11 cellular contexts compared by ENCODE assay signal in genomic region chr15:59327942-59328341, GRCh38. TPM values are rescaled to one million over a fixed set of nuclear protein-coding genes. Genes with fewer than 3 reads are reported as not detected.
DNase-seq lines count a peak whose midpoint lies in the region; ATAC-seq and TF ChIP-seq lines count a peak whose summit lies in the region.
"Had no signal": no experiment of that assay in that cellular context is flagged by ENCODE, and none has a peak within 500 bp of the region (broad histone marks: within the 10 kb centered on the region; RNA-seq: fewer than 3 reads in every experiment).

No MANE protein-coding gene starts in this region.

- no peak overlapping the region for H3K27ac Mint-ChIP-seq in CD8-positive, alpha-beta T cell
- H3K27ac Mint-ChIP-seq in dendritic cell treated with granulocyte-macrophage colony-stimulating factor and Interleukin-4, amounts not matched to agents 40 ng/mL and 50 ng/mL, for 4 days, result peak overlapping the region; percentile 8
- no peak overlapping the region for H3K27ac Mint-ChIP-seq in WTC11
- H3K27ac Mint-ChIP-seq in nephron progenitor cell, result no peak overlapping the region

- no peak overlapping the region for H3K27ac ChIP-seq in CD8-positive, alpha-beta T cell (ENCODE audit: low read depth, low read length)

- H3K4me3 Mint-ChIP-seq in CD8-positive, alpha-beta T cell, result no peak overlapping the region
- H3K4me3 Mint-ChIP-seq in dendritic cell treated with granulocyte-macrophage colony-stimulating factor and Interleukin-4, amounts not matched to agents 40 ng/mL and 50 ng/mL, for 4 days, result no peak overlapping the region
- H3K4me3 Mint-ChIP-seq in WTC11, result no peak overlapping the region
- H3K4me3 Mint-ChIP-seq in nephron progenitor cell, result no peak overlapping the region

- no peaks in the 10 kb centered on the region for H3K36me3 ChIP-seq in CD8-positive, alpha-beta T cell (ENCODE audit: insufficient read depth, low read length)

- H3K27me3 ChIP-seq in CD8-positive, alpha-beta T cell (ENCODE audit: insufficient read depth, low read length), result no peaks in the 10 kb centered on the region

- H3K9me3 Mint-ChIP-seq in CD8-positive, alpha-beta T cell, result no peaks in the 10 kb centered on the region
- H3K9me3 Mint-ChIP-seq in dendritic cell treated with granulocyte-macrophage colony-stimulating factor and Interleukin-4, amounts not matched to agents 40 ng/mL and 50 ng/mL, for 4 days, result no peaks in the 10 kb centered on the region
- H3K9me3 Mint-ChIP-seq in WTC11 (no peaks in the 10 kb centered on the region), nephron progenitor cell (no peaks in the 10 kb centered on the region)

- peak in 2 of 7 experiments; percentile 13 to 49 for DNase-seq in CD8-positive, alpha-beta T cell
- DNase-seq in WTC11 (ENCODE audit: low spot score) (no peak), left ventricle myocardium superior (no peak), foreskin melanocyte (no peak), nephron progenitor cell (no peak)
- DNase-seq: anterior cingulate cortex, erythroblast, SHP77 treated with DMSO at 0.1 percent for 48 hours had no signal

- no peak overlapping the region for H3K4me3 ChIP-seq in CD8-positive, alpha-beta T cell (ENCODE audit: low read depth, low read length)

- peak; percentile 31 for ATAC-seq in CD8-positive, alpha-beta T cell
- ATAC-seq in GM19043 (IDR thresholded peaks at IDR 0.05; ENCODE audit: low read depth, unreplicated experiment) (peak; percentile 46), HG03175 (IDR thresholded peaks at IDR 0.05; ENCODE audit: unreplicated experiment) (peak; percentile 86), WTC11 (no peak), left ventricle myocardium superior (no peak)

- H3K36me3 Mint-ChIP-seq in CD8-positive, alpha-beta T cell, result no peaks in the 10 kb centered on the region
- H3K36me3 Mint-ChIP-seq in dendritic cell treated with granulocyte-macrophage colony-stimulating factor and Interleukin-4, amounts not matched to agents 40 ng/mL and 50 ng/mL, for 4 days (ENCODE audit: low read depth), result peaks cover 12% of the 10 kb centered on the region
- H3K36me3 Mint-ChIP-seq in WTC11 (no peaks in the 10 kb centered on the region), nephron progenitor cell (ENCODE audit: low read depth) (no peaks in the 10 kb centered on the region)

- no peaks in the 10 kb centered on the region for H3K9me3 ChIP-seq in CD8-positive, alpha-beta T cell (ENCODE audit: low read length)

- intact Hi-C loops in CD8-positive, alpha-beta T cell (cut with DNase I, micrococcal nuclease), result no loop called here
- intact Hi-C loops in dendritic cell treated with granulocyte-macrophage colony-stimulating factor and Interleukin-4, amounts not matched to agents 40 ng/mL and 50 ng/mL, for 4 days (cut with micrococcal nuclease), result no loop called here
- intact Hi-C loops in left ventricle myocardium superior (cut with micrococcal nuclease), result no loop called here

- peaks cover 5% of the 10 kb centered on the region for H3K27me3 Mint-ChIP-seq in CD8-positive, alpha-beta T cell (ENCODE audit: low read depth)
- H3K27me3 Mint-ChIP-seq in dendritic cell treated with granulocyte-macrophage colony-stimulating factor and Interleukin-4, amounts not matched to agents 40 ng/mL and 50 ng/mL, for 4 days, result no peaks in the 10 kb centered on the region
- no peaks in the 10 kb centered on the region for H3K27me3 Mint-ChIP-seq in WTC11 (ENCODE audit: low read depth)
- H3K27me3 Mint-ChIP-seq in nephron progenitor cell (ENCODE audit: low read depth, poor library complexity), result peaks cover 3% of the 10 kb centered on the region

- TF ChIP-seq CTCF in CD8-positive, alpha-beta T cell (IDR thresholded peaks at IDR 0.05), result no peak
- TF ChIP-seq CTCF in WTC11 (IDR thresholded peaks at IDR 0.05) (no peak), nephron progenitor cell (IDR thresholded peaks at IDR 0.05) (no peak)

- CTCF ChIA-PET in CD8-positive, alpha-beta T cell (lab: Charles Lee), result interaction anchor here (1.3 kb wide), 1 partner anchor 33 kb away, joined by 4 read pairs; no protein-coding TSS in a partner anchor
- CTCF ChIA-PET in WTC11 (lab: Charles Lee), result no interaction called here

- POLR2A ChIA-PET in CD8-positive, alpha-beta T cell (lab: Charles Lee), result no interaction called here
- POLR2A ChIA-PET in WTC11 (lab: Charles Lee), result no interaction called here

- H3K4me1 ChIP-seq in CD8-positive, alpha-beta T cell (ENCODE audit: insufficient read depth, low read length), result no peaks in the 10 kb centered on the region

- peaks cover 6% of the 10 kb centered on the region for H3K4me1 Mint-ChIP-seq in CD8-positive, alpha-beta T cell (ENCODE audit: low read depth)
- peaks cover 69% of the 10 kb centered on the region for H3K4me1 Mint-ChIP-seq in dendritic cell treated with granulocyte-macrophage colony-stimulating factor and Interleukin-4, amounts not matched to agents 40 ng/mL and 50 ng/mL, for 4 days (ENCODE audit: low read depth)
- H3K4me1 Mint-ChIP-seq in WTC11, result peaks cover 60% of the 10 kb centered on the region
- peaks cover 33% of the 10 kb centered on the region for H3K4me1 Mint-ChIP-seq in nephron progenitor cell

TF ChIP-seq in WTC11, 78 proteins besides CTCF, POLR2A, EP300 and RAD21 (continues in another document):
- no peak for TF ChIP-seq TEAD4 (CRISPR knock-in tag; IDR thresholded peaks at IDR 0.05)
- TF ChIP-seq ERG (CRISPR knock-in tag; IDR thresholded peaks at IDR 0.05), result no peak
- TF ChIP-seq ZBTB21 (CRISPR knock-in tag; IDR thresholded peaks at IDR 0.05; ENCODE audit: borderline replicate concordance), result no peak
- TF ChIP-seq MAX (CRISPR knock-in tag; IDR thresholded peaks at IDR 0.05), result no peak
- no peak for TF ChIP-seq ZNF121 (CRISPR knock-in tag; IDR thresholded peaks at IDR 0.05)
- TF ChIP-seq AR (CRISPR knock-in tag; IDR thresholded peaks at IDR 0.05), result no peak
- no peak for TF ChIP-seq PREB (CRISPR knock-in tag; IDR thresholded peaks at IDR 0.05; ENCODE audit: borderline replicate concordance)
- no peak for TF ChIP-seq IRF2 (CRISPR knock-in tag; IDR thresholded peaks at IDR 0.05; ENCODE audit: borderline replicate concordance, low read depth)
- no peak for TF ChIP-seq JAZF1 (CRISPR knock-in tag; IDR thresholded peaks at IDR 0.05)
- no peak for TF ChIP-seq NFYB (CRISPR knock-in tag; conservative IDR thresholded peaks at IDR 0.05; ENCODE audit: low read depth)
- TF ChIP-seq ATF2 (CRISPR knock-in tag; IDR thresholded peaks at IDR 0.05; ENCODE audit: borderline replicate concordance, low read depth), result no peak
- no peak for TF ChIP-seq MXD4 (CRISPR knock-in tag; IDR thresholded peaks at IDR 0.05; ENCODE audit: borderline replicate concordance)

RNA-seq across cellular contexts. Expression of gene MYO1E, which starts 44.7 kb away (rescaled TPM):
- total RNA-seq in CD8-positive, alpha-beta T cell, result 1 to 10 TPM; 1.4 to 2.2 TPM
- total RNA-seq in WTC11 (2021) (83.6 to 104 TPM (median 99.9 TPM) in 3 replicates), left ventricle myocardium superior (36.4 TPM)

Comparison
In these comparisons a context has a peak if more than half of its experiments do, and no peak if none do; other contexts are left out.
1. ATAC-seq: peak in CD8-positive, alpha-beta T cell (single experiment), GM19043 (single experiment) and HG03175 (single experiment); none in WTC11 (single experiment) and left ventricle myocardium superior (single experiment).
2. RNA of gene MYO1E, which starts 44.7 kb away (total RNA-seq): 83.6 to 104 TPM in WTC11 and 36.4 TPM in left ventricle myocardium superior (single experiment); 1.4 to 2.2 TPM in CD8-positive, alpha-beta T cell; every median in the first group is over 10 times any median in the second.